In the genomic region with DNA sequence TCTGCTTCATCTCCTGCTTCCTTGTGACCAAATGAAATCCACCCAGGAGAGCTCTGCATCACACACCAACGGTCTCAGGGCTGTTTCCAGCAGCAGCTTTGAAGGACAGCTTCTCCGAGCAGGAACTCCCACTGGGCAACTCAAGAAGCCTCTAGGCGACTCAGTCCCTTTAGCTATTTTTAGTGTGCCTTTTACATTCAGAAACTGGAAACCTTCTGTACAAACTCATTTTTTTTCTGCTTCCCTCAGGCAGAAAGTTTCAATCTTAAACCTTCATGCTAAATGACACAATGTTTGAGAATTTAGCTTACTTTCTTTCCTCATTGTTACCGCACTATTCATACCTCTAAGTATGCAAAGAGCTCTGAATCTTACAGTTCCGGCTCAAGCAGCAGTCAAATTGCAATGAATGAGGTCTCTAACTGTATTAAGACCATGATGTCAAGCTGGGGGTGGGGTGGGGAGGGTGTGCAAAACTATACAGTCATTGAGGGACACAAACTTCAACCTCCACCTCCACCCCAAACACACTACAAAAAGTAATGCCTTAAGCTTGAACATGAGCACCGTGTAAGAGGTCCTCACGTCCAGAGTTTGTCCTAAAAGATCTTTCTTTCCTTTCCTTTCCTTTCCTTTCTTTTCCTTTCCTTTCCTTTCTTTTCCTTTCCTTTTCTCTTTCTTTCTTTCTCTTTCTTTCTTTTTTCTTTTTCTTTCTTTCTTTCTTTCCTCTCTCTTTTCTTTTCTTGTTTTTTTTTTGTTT, we compare ENCODE assay signal across 8 cellular contexts.
A peak's percentile ranks its signal among the peaks of the same experiment; 100 is the strongest.
DNase-seq lines count a peak whose midpoint lies in the region; ATAC-seq and TF ChIP-seq lines count a peak whose summit lies in the region.

No MANE protein-coding gene starts in this region.

- H3K4me3 ChIP-seq in retinal pigment epithelial cell (ENCODE audit: low read length): peak overlapping the region; percentile 17

- peak; percentile 59 for DNase-seq in ELF-1 (ENCODE audit: low read depth, low spot score)
- DNase-seq in astrocyte of the hippocampus (ENCODE audit: low read depth, low spot score): peak; percentile 92
- DNase-seq in retinal pigment epithelial cell (ENCODE audit: low read depth): no peak
- no peak for DNase-seq in NCI-H2029 (lab: John Stamatoyannopoulos, UW)
- DNase-seq in GOT3 (lab: John Stamatoyannopoulos, UW): no peak
- DNase-seq in NCI-H128 (lab: John Stamatoyannopoulos, UW; ENCODE audit: unreplicated experiment): no peak

- ATAC-seq in GM19438 (IDR thresholded peaks at IDR 0.05; ENCODE audit: low read depth, unreplicated experiment): peak; percentile 61
- peak; percentile 86 for ATAC-seq in HG03354 (IDR thresholded peaks at IDR 0.05; ENCODE audit: poor library complexity, severe bottlenecking, unreplicated experiment)

- no peak for TF ChIP-seq CTCF in retinal pigment epithelial cell (conservative IDR thresholded peaks at IDR 0.05; ENCODE audit: low read depth, low read length)

Comparison
In these comparisons a context has a peak if more than half of its experiments do, and no peak if none do; other contexts are left out.
1. DNase-seq: peak in ELF-1 (single experiment) and astrocyte of the hippocampus (single experiment); none in retinal pigment epithelial cell (single experiment), NCI-H2029 (single experiment), GOT3 (single experiment) and NCI-H128 (single experiment).